In the genomic region with DNA sequence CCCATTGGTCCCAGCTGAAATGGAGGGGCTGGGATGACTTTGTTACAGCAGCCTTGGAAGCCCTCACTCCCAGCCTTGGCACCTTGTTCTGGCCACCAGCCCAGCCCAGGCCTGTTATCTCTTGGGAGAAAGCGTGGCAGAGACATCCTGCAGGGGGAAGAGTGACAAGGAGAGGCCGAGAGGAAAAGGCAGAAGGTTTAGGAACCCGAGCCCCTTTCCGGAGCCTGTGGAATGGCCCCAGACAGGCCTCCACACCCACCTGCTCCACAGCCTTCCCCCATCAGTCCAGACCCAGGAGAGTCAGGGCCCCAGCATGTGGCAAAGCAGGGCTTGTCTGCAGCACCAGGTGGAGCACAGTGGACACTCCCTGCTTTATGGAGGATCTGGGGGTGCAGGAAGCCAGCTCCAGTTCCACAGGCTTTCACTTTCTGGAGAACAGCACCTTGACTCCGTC, we compare ENCODE assay signal across 12 cellular contexts. TPM values are rescaled to one million over a fixed set of nuclear protein-coding genes. Genes with fewer than 3 reads are reported as not detected.
DNase-seq lines count a peak whose midpoint lies in the region; ATAC-seq and TF ChIP-seq lines count a peak whose summit lies in the region.
"Had no signal": no experiment of that assay in that cellular context is flagged by ENCODE, and none has a peak within 500 bp of the region (broad histone marks: within the 10 kb centered on the region; RNA-seq: fewer than 3 reads in every experiment).

No MANE protein-coding gene starts in this region.

- in situ Hi-C loops in brain microvascular endothelial cell (cut with HindIII; ENCODE audit: low pct_ligation_motif_present, low sequenced_read_pairs), result no loop called here

- 29 to 40% (median 39%) methylated on average over 5 of the region's 5 CpGs for WGBS in psoas muscle, 3 donors

- DNase-seq in brain microvascular endothelial cell (no peak), right atrium auricular region (ENCODE audit: low spot score) (no peak), psoas muscle (peak; percentile 45 to 77), vagina (ENCODE audit: extremely low spot score in 2 of 2) (no peak), DMS79 (lab: John Stamatoyannopoulos, UW) (no peak), natural killer cell (no peak)
- DNase-seq: activated CD8-positive, alpha-beta T cell treated with anti-CD3 and anti-CD28 coated beads for 36 hours; NCI-H1417; NCI-H524; stimulated activated naive B cell treated with anti-CD40 and anti-IgM and Interleukin-4, amounts not matched to agents 10 μg/mL and 1 μg/mL and 100 μg/mL, for 72 hours had no signal

- H3K27ac Mint-ChIP-seq in natural killer cell, result no peak overlapping the region
- H3K27ac Mint-ChIP-seq: activated CD8-positive, alpha-beta T cell treated with anti-CD3 and anti-CD28 coated beads for 36 hours; IgD-negative memory B cell had no signal

- H3K4me3 ChIP-seq in brain microvascular endothelial cell (ENCODE audit: low read depth, low read length) (no peak overlapping the region), right atrium auricular region (no peak overlapping the region), psoas muscle (no peak overlapping the region), vagina (no peak overlapping the region)

- peaks cover 8% of the 10 kb centered on the region for H3K36me3 ChIP-seq in brain microvascular endothelial cell (replicated peaks)
- peaks cover 6% of the 10 kb centered on the region for H3K36me3 ChIP-seq in right atrium auricular region
- H3K36me3 ChIP-seq in psoas muscle (ENCODE audit: insufficient read depth in 1 of 2, low read depth in 1 of 2), result peaks cover 0 to 19% of the 10 kb centered on the region in 2 donors
- peaks cover 0 to 12% of the 10 kb centered on the region in 2 donors for H3K36me3 ChIP-seq in vagina

- H3K4me3 Mint-ChIP-seq in natural killer cell, result no peak overlapping the region
- H3K4me3 Mint-ChIP-seq: activated CD8-positive, alpha-beta T cell treated with anti-CD3 and anti-CD28 coated beads for 36 hours; IgD-negative memory B cell; stimulated activated naive B cell treated with anti-CD40 and anti-IgM and Interleukin-4, amounts not matched to agents 10 μg/mL and 1 μg/mL and 100 μg/mL, for 72 hours had no signal

- no peaks in the 10 kb centered on the region for H3K9me3 ChIP-seq in right atrium auricular region
- H3K9me3 ChIP-seq in psoas muscle, result no peaks in the 10 kb centered on the region
- no peaks in the 10 kb centered on the region for H3K9me3 ChIP-seq in vagina

- intact Hi-C loops in psoas muscle (cut with DNase I) (no loop called here), vagina (cut with DNase I) (no loop called here), natural killer cell (cut with micrococcal nuclease) (no loop called here)

- no peaks in the 10 kb centered on the region for H3K4me1 Mint-ChIP-seq in natural killer cell

- H3K9me3 Mint-ChIP-seq in natural killer cell, result no peaks in the 10 kb centered on the region
- H3K9me3 Mint-ChIP-seq: activated CD8-positive, alpha-beta T cell treated with anti-CD3 and anti-CD28 coated beads for 36 hours; IgD-negative memory B cell; stimulated activated naive B cell treated with anti-CD40 and anti-IgM and Interleukin-4, amounts not matched to agents 10 μg/mL and 1 μg/mL and 100 μg/mL, for 72 hours had no signal

- H3K27ac ChIP-seq in brain microvascular endothelial cell (peak overlapping the region; percentile 15), right atrium auricular region (peak overlapping the region; percentile 81 to 90), psoas muscle (peak overlapping the region; percentile 69), vagina (peak overlapping the region; percentile 54)

- H3K27me3 ChIP-seq in brain microvascular endothelial cell (replicated peaks), result no peaks in the 10 kb centered on the region
- H3K27me3 ChIP-seq in right atrium auricular region, result no peaks in the 10 kb centered on the region
- H3K27me3 ChIP-seq in psoas muscle (ENCODE audit: insufficient read depth in 3 of 3, low read length in 2 of 3), result no peaks in the 10 kb centered on the region
- H3K27me3 ChIP-seq in vagina, result no peaks in the 10 kb centered on the region

- TF ChIP-seq CTCF in brain microvascular endothelial cell (IDR thresholded peaks at IDR 0.05; ENCODE audit: low read depth, low read length, missing control alignments) (no peak), right atrium auricular region (IDR thresholded peaks at IDR 0.05) (no peak), psoas muscle (IDR thresholded peaks at IDR 0.05) (no peak), vagina (IDR thresholded peaks at IDR 0.05) (no peak), natural killer cell (IDR thresholded peaks at IDR 0.05) (no peak)

- no peak for TF ChIP-seq POLR2A in vagina (IDR thresholded peaks at IDR 0.05)

- H3K36me3 Mint-ChIP-seq in natural killer cell, result no peaks in the 10 kb centered on the region

- H3K27me3 Mint-ChIP-seq in natural killer cell (ENCODE audit: low read depth in 2 of 2), result no peaks in the 10 kb centered on the region
- H3K27me3 Mint-ChIP-seq: activated CD8-positive, alpha-beta T cell treated with anti-CD3 and anti-CD28 coated beads for 36 hours; IgD-negative memory B cell; stimulated activated naive B cell treated with anti-CD40 and anti-IgM and Interleukin-4, amounts not matched to agents 10 μg/mL and 1 μg/mL and 100 μg/mL, for 72 hours had no signal

- ATAC-seq in psoas muscle (peak in 1 of 4 donors; percentile 1), HG03159 (IDR thresholded peaks at IDR 0.05; ENCODE audit: unreplicated experiment) (no peak), natural killer cell (no peak)
- ATAC-seq: activated CD8-positive, alpha-beta T cell treated with anti-CD3 and anti-CD28 coated beads for 36 hours; stimulated activated naive B cell treated with anti-CD40 and anti-IgM and Interleukin-4, amounts not matched to agents 10 μg/mL and 1 μg/mL and 100 μg/mL, for 72 hours had no signal

- H3K4me1 ChIP-seq in right atrium auricular region, result peaks cover 0 to 79% of the 10 kb centered on the region in 2 donors
- H3K4me1 ChIP-seq in psoas muscle, result peaks cover 64% of the 10 kb centered on the region
- peaks cover 51% of the 10 kb centered on the region for H3K4me1 ChIP-seq in vagina

RNA-seq across cellular contexts. Expression of gene TRIM8, which starts 24.1 kb away (rescaled TPM):
- total RNA-seq in right atrium auricular region, result 100 to 1,000 TPM; 106 to 125 TPM
- 100 to 1,000 TPM in 3 of 4 donors, 10 to 100 TPM in 1; 97.2 to 166 (median 111) TPM for total RNA-seq in psoas muscle
- polyA plus RNA-seq in psoas muscle, result 10 to 100 TPM; 57.6 to 72.4 (median 72.3) TPM
- 126 TPM for total RNA-seq in vagina
- 10 to 100 TPM; 81.9 to 87.8 (median 86.2) TPM for total RNA-seq in natural killer cell

Comparison
In these comparisons a context has a peak if more than half of its experiments do, and no peak if none do; other contexts are left out.
1. DNase-seq: peak in psoas muscle (2 of 2); none in brain microvascular endothelial cell (single experiment), right atrium auricular region (single experiment), vagina (0 of 2), DMS79 (single experiment) and natural killer cell (single experiment).
2. H3K27ac ChIP-seq: peak in every context shown above with its lines; median percentile 86 in right atrium auricular region; 69 in psoas muscle; 54 in vagina; 15 in brain microvascular endothelial cell.